ENCODE assay signal across 8 cellular contexts in genomic region chr6:2791124-2792050, GRCh38. TPM values are rescaled to one million over a fixed set of nuclear protein-coding genes. Genes with fewer than 3 reads are reported as not detected.
DNase-seq lines count a peak whose midpoint lies in the region; ATAC-seq and TF ChIP-seq lines count a peak whose summit lies in the region.

No MANE protein-coding gene starts in this region.

- peak; percentile 89 for ATAC-seq in HCT116

- H3K4me3 ChIP-seq in HCT116 (replicated peaks in 1 of 2; ENCODE audit: low read depth in 1 of 2, low read length in 2 of 2), result no peak overlapping the region
- no peak overlapping the region for H3K4me3 ChIP-seq in mesodermal cell (ENCODE audit: extremely low read depth, insufficient read depth, low read length, poor library complexity, severe bottlenecking)

- no peaks in the 10 kb centered on the region for H3K9me3 ChIP-seq in HCT116 (ENCODE audit: control insufficient read depth in 1 of 2, insufficient read depth in 1 of 2, low read depth in 1 of 2, low read length in 2 of 2)
- H3K9me3 ChIP-seq in mesodermal cell (ENCODE audit: control insufficient read depth, low read length), result no peaks in the 10 kb centered on the region

- POLR2A ChIA-PET in HCT116 (lab: Charles Lee), result interaction anchor here (0.7 to 1.8 kb wide), 17 partner anchors 15 to 281 kb away, joined by 3 to 18 read pairs (median 4); partner anchors contain the start of genes SERPINB1 and WRNIP1

- H3K79me2 ChIP-seq in HCT116 (ENCODE audit: insufficient read depth, low read length), result peaks cover 2% of the 10 kb centered on the region; the same call in 1 of the 2 replicates

- no TSS peak for BruUV-seq in HCT116 (replicated peaks; lab: Mats Ljungman, UMichigan)

- H3K36me3 ChIP-seq in HCT116 (ENCODE audit: control insufficient read depth in 1 of 2, insufficient read depth in 2 of 2, low read length in 2 of 2) (peaks cover 0 to 6% of the 10 kb centered on the region in 2 experiments; a peak in 1 of 4 replicates), mesodermal cell (ENCODE audit: control insufficient read depth, insufficient read depth, low read length) (peaks cover 9% of the 10 kb centered on the region)

- H3K9ac ChIP-seq in HCT116 (ENCODE audit: low read length), result no peak overlapping the region

- peak overlapping the region; percentile 24; the same call in 1 of the 2 replicates for H3K4me2 ChIP-seq in HCT116 (ENCODE audit: low read length)

- H3K27me3 ChIP-seq in HCT116 (ENCODE audit: insufficient read depth, low read length), result no peaks in the 10 kb centered on the region

- CTCF ChIA-PET in HCT116 (lab: Charles Lee), result interaction anchor here (0.6 to 2.6 kb wide), 41 partner anchors 8 to 275 kb away, joined by 3 to 50 read pairs (median 4); partner anchors contain the start of genes NQO2, SERPINB1 and WRNIP1

- H3K4me1 ChIP-seq in HCT116 (ENCODE audit: control insufficient read depth in 1 of 2, insufficient read depth in 2 of 2, low read length in 2 of 2) (peaks cover 13 to 61% of the 10 kb centered on the region in 2 experiments; a peak in 3 of 4 replicates), mesodermal cell (ENCODE audit: control insufficient read depth, insufficient read depth, low read length, poor library complexity, severe bottlenecking) (peaks cover 23% of the 10 kb centered on the region)

- peak; percentile 82 to 91 (median 86) for TF ChIP-seq CTCF in HCT116 (IDR thresholded peaks at IDR 0.05 in 2 of 3, conservative IDR thresholded peaks at IDR 0.05 in 1 of 3; ENCODE audit: borderline replicate concordance in 1 of 3, insufficient read depth in 1 of 3, low read depth in 2 of 3, low read length in 2 of 3)

- TF ChIP-seq POLR2A in HCT116 (IDR thresholded peaks at IDR 0.05; ENCODE audit: borderline replicate concordance, extremely low read depth, insufficient read depth, insufficient read length), result no peak

- intact Hi-C loops in HCT116 (cut with micrococcal nuclease), result loop anchor here (1.0 to 5.0 kb wide), 7 partner anchors 48 to 266 kb away; no protein-coding TSS in a partner anchor

- DNase-seq in EH (ENCODE audit: low read depth), result peak; percentile 88
- peak; percentile 75 for DNase-seq in HCT116 (ENCODE audit: low read depth, low spot score)
- DNase-seq in NCI-H510A (lab: John Stamatoyannopoulos, UW), result peak; percentile 19
- peak; percentile 76 for DNase-seq in activated CD4-positive, alpha-beta T cell treated with anti-CD3 and anti-CD28 coated beads for 48 hours
- peak; percentile 75 for DNase-seq in epidermal melanocyte (ENCODE audit: insufficient read length, low spot score)
- DNase-seq in stimulated activated naive CD4-positive, alpha-beta T cell treated with Interleukin-2 at 50 U/mL for 16 hours (lab: John Stamatoyannopoulos, UW), result peak; percentile 30
- no peak for DNase-seq in NCI-H187 (lab: John Stamatoyannopoulos, UW)

- WGBS in mesodermal cell (ENCODE audit: insufficient coverage in 2 of 2), 2 experiments, result 51 to 83% methylated on average over 1 to 2 of the region's 12 CpGs

- H3K9me2 ChIP-seq in HCT116 (ENCODE audit: insufficient read depth), result no peaks in the 10 kb centered on the region

- TF ChIP-seq RAD21 in HCT116 (IDR thresholded peaks at IDR 0.05; ENCODE audit: low read depth), result peak; percentile 99

- no peaks in the 10 kb centered on the region for H4K20me1 ChIP-seq in HCT116 (ENCODE audit: insufficient read depth)

- no peak overlapping the region for H2AFZ ChIP-seq in HCT116 (ENCODE audit: low read depth, low read length, poor library complexity, severe bottlenecking)

- RAD21 ChIA-PET in HCT116 (lab: Charles Lee; ENCODE audit: low non-redundant PET in 1 of 2, low total read pairs in 2 of 2, uncharacterized antibody in 2 of 2, unreplicated experiment in 2 of 2), result interaction anchor here (0.7 to 1.9 kb wide), 17 partner anchors 49 to 265 kb away, joined by 3 to 9 read pairs (median 5); partner anchors contain the start of genes SERPINB1 (in 1 of the 2) and SERPINB9 (in 1 of the 2)

- H3K27ac ChIP-seq in HCT116 (ENCODE audit: low read depth, low read length), result peak overlapping the region; percentile 14; the same call in 1 of the 2 replicates
- peak overlapping the region; percentile 44 for H3K27ac ChIP-seq in mesodermal cell (ENCODE audit: low read depth, low read length, severe bottlenecking)

TF ChIP-seq in HCT116, 20 proteins besides CTCF, POLR2A, EP300 and RAD21:
- TF ChIP-seq ZFX (IDR thresholded peaks at IDR 0.05) (no peak), MAX (IDR thresholded peaks at IDR 0.05) (no peak)
TF ChIP-seq in HCT116: peak in this region for 0.

RNA-seq across cellular contexts. Expression of gene WRNIP1, which starts 26.2 kb away (rescaled TPM):
- total RNA-seq in HCT116 (2021; ENCODE audit: unreplicated experiment), result 78.8 TPM
- 73.0 and 89.0 TPM in 2 replicates for polyA plus RNA-seq in HCT116 (2012)
- polyA plus RNA-seq in mesodermal cell (2013, experiment 1 of 2), result 34.2 TPM
- 31.3 TPM for polyA plus RNA-seq in mesodermal cell (2013, experiment 2 of 2)

RNA-seq across cellular contexts. Expression of gene MYLK4, which starts 40.7 kb away (rescaled TPM):
- 0.27 TPM for total RNA-seq in HCT116 (2021; ENCODE audit: unreplicated experiment)
- 0.13 and 0.16 TPM in 2 replicates for polyA plus RNA-seq in HCT116 (2012)
- polyA plus RNA-seq in mesodermal cell (2013, experiment 1 of 2), result 0.22 TPM
- polyA plus RNA-seq in mesodermal cell (2013, experiment 2 of 2), result 0.25 TPM

RNA-seq across cellular contexts. Expression of gene SERPINB1, which starts 50.3 kb away (rescaled TPM):
- total RNA-seq in HCT116 (2021; ENCODE audit: unreplicated experiment), result 73.2 TPM
- polyA plus RNA-seq in HCT116 (2012), result 71.4 and 74.9 TPM in 2 replicates
- 26.2 TPM for polyA plus RNA-seq in mesodermal cell (2013, experiment 1 of 2)
- polyA plus RNA-seq in mesodermal cell (2013, experiment 2 of 2), result 29.6 TPM

Comparison
In these comparisons a context has a peak if more than half of its experiments do, and no peak if none do; other contexts are left out.
1. DNase-seq: peak in EH (single experiment), HCT116 (single experiment), NCI-H510A (single experiment), activated CD4-positive, alpha-beta T cell treated with anti-CD3 and anti-CD28 coated beads for 48 hours (single experiment), epidermal melanocyte (single experiment) and stimulated activated naive CD4-positive, alpha-beta T cell treated with Interleukin-2 at 50 U/mL for 16 hours (single experiment); none in NCI-H187 (0 of 2).